Comparison of ENCODE assay signal across 9 cellular contexts in the genomic region with DNA sequence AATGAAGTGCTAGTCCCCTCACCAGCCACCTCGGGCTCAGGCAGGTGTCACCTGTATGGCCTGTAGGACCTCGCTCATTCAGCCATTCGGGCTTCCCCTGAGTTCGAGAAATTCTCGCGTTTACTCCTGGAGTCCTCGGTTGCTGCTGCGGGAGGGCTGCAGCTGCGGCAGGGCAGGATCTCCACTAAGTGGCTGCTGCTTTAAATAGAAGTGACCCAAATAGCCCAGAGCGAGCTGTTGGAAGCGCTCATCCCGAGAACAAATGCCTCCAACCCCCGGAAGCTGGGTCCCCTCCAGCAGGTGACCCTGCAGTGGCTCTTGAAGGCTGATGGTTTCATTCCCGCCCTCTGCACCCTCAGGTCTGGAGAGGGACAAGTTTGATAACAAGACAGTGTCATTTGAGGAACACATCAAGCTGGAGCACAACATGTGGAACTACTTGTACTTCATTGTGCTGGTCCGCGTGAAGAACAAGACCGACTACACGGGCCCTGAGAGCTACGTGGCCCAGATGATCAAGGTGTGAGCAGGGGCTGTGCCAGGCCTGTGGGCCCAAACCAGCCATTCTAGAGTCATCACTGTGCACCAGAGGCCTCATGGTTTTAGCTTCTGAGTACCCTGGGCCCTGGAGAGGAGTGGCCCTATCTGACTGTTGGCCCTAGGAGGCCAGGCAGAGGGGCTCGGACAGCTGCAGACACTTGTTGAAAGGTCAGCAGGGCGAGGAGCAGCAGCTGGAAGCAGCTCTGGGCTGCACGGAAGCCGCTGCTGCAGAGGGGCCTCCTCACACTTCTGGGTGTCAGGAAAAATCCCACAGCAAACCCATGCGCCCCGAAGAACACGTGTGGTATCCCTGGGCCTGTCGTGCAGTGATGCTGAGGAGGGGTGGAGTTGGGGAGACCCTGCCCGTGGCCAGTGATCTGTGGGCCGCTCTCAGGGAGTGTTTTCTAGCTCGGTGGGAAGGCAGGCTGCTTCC. TPM values are rescaled to one million over a fixed set of nuclear protein-coding genes. Genes with fewer than 3 reads are reported as not detected.
DNase-seq lines count a peak whose midpoint lies in the region; ATAC-seq and TF ChIP-seq lines count a peak whose summit lies in the region.
"Had no signal": no experiment of that assay in that cellular context is flagged by ENCODE, and none has a peak within 500 bp of the region (broad histone marks: within the 10 kb centered on the region; RNA-seq: fewer than 3 reads in every experiment).

No MANE protein-coding gene starts in this region.

- H3K36me3 ChIP-seq in BLaER1, result peaks cover 36% of the 10 kb centered on the region
- peaks cover 21% of the 10 kb centered on the region for H3K36me3 ChIP-seq in IMR-90 (ENCODE audit: control insufficient read depth, insufficient read depth, low read length)
- H3K36me3 ChIP-seq in sigmoid colon, result peaks cover 0 to 47% (median 3%) of the 10 kb centered on the region in 4 donors

- 86% methylated on average over 21 of the region's 30 CpGs; no CpG with 5 or more reads in 1 of the 2 experiments for WGBS in IMR-90 (ENCODE audit: extremely low coverage in 2 of 2, insufficient read length in 1 of 2), 2 experiments
- 74 to 80% methylated on average over 30 of the region's 30 CpGs for WGBS in sigmoid colon, 2 donors

- H2BK15ac ChIP-seq in IMR-90 (ENCODE audit: low read depth, low read length), result no peak overlapping the region

- H2BK20ac ChIP-seq in IMR-90 (ENCODE audit: low read depth, low read length), result no peak overlapping the region

- peak overlapping the region; percentile 44 for H2AK5ac ChIP-seq in IMR-90 (ENCODE audit: low read depth, low read length)

- H3K18ac ChIP-seq in IMR-90 (ENCODE audit: low read depth, low read length), result no peak overlapping the region

- H3K4me1 Mint-ChIP-seq in central memory CD8-positive, alpha-beta T cell, result peaks cover 18% of the 10 kb centered on the region
- peaks cover 29 to 70% (median 69%) of the 10 kb centered on the region in 4 donors for H3K4me1 Mint-ChIP-seq in naive thymus-derived CD8-positive, alpha-beta T cell

- H2AK9ac ChIP-seq in IMR-90 (replicated peaks; ENCODE audit: low read depth, low read length, poor library complexity), result peak overlapping the region; percentile 35

- no TSS peak for BruUV-seq in IMR-90 (replicated peaks; lab: Mats Ljungman, UMichigan)

- H3K9ac ChIP-seq in BLaER1 (peak overlapping the region; percentile 79), IMR-90 (ENCODE audit: low read depth, low read length) (no peak overlapping the region)

- H2AFZ ChIP-seq in IMR-90 (replicated peaks; ENCODE audit: low read length, poor library complexity), result peak overlapping the region; percentile 8

- dilution Hi-C loops in IMR-90 (cut with HindIII; ENCODE audit: low sequenced_read_pairs, unreplicated experiment), result no loop called here

- H3K14ac ChIP-seq in IMR-90 (replicated peaks; ENCODE audit: low read depth, low read length), result no peak overlapping the region

- H2BK120ac ChIP-seq in IMR-90 (ENCODE audit: low read depth, low read length), result no peak overlapping the region

- peak overlapping the region in 1 of 2 experiments; percentile 29; a peak in 1 of 4 replicates for H4K8ac ChIP-seq in IMR-90 (ENCODE audit: low read depth in 2 of 2, low read length in 2 of 2)

- H4K5ac ChIP-seq in IMR-90 (ENCODE audit: low read depth, low read length), result no peak overlapping the region

- no peak overlapping the region; the same call in 1 of the 2 replicates for H4K91ac ChIP-seq in IMR-90 (ENCODE audit: insufficient read depth, low read depth, low read length)

- peaks cover 92% of the 10 kb centered on the region for H3K4me1 ChIP-seq in BLaER1
- H3K4me1 ChIP-seq in IMR-90 (ENCODE audit: control insufficient read depth, insufficient read depth, low read length), result peaks cover 20% of the 10 kb centered on the region
- H3K4me1 ChIP-seq in sigmoid colon, result peaks cover 0 to 39% (median 15%) of the 10 kb centered on the region in 4 donors

- no peaks in the 10 kb centered on the region for H3K27me3 Mint-ChIP-seq in central memory CD8-positive, alpha-beta T cell
- no peaks in the 10 kb centered on the region for H3K27me3 Mint-ChIP-seq in naive thymus-derived CD8-positive, alpha-beta T cell

- in situ Hi-C loops in IMR-90 (cut with MboI; ENCODE audit: low sequenced_read_pairs), result no loop called here

- H3K27ac Mint-ChIP-seq in central memory CD8-positive, alpha-beta T cell (ENCODE audit: low read depth), result peak overlapping the region; percentile 98
- H3K27ac Mint-ChIP-seq in naive thymus-derived CD8-positive, alpha-beta T cell, result peak overlapping the region; percentile 95 to 99 (median 98)

- intact Hi-C loops in IMR-90 (cut with micrococcal nuclease), result no loop called here
- intact Hi-C loops in sigmoid colon (cut with DNase I), result no loop called here

- no peak for TF ChIP-seq EP300 in sigmoid colon (IDR thresholded peaks at IDR 0.05)

- TF ChIP-seq RAD21 in IMR-90 (IDR thresholded peaks at IDR 0.05; ENCODE audit: low read length), result no peak

- H3K36me3 Mint-ChIP-seq in central memory CD8-positive, alpha-beta T cell (ENCODE audit: insufficient read depth), result peaks cover 23% of the 10 kb centered on the region
- H3K36me3 Mint-ChIP-seq in naive thymus-derived CD8-positive, alpha-beta T cell, result peaks cover 0 to 28% (median 17%) of the 10 kb centered on the region in 3 donors

- H3K79me1 ChIP-seq in IMR-90 (ENCODE audit: low read depth in 1 of 2, low read length in 2 of 2), result peaks cover 0 to 27% of the 10 kb centered on the region in 2 experiments; a peak in 2 of 4 replicates

- no peak overlapping the region for H3K23ac ChIP-seq in IMR-90 (ENCODE audit: low read depth, low read length)

- peaks cover 25% of the 10 kb centered on the region for H3K9me1 ChIP-seq in IMR-90 (ENCODE audit: insufficient read depth, low read length)

- no peak for TF ChIP-seq CTCF in IMR-90 (conservative IDR thresholded peaks at IDR 0.05; ENCODE audit: low read depth, low read length)
- TF ChIP-seq CTCF in sigmoid colon (IDR thresholded peaks at IDR 0.05), result no peak

- no peak overlapping the region for H3K4ac ChIP-seq in IMR-90 (ENCODE audit: low read depth, low read length)

- H2BK5ac ChIP-seq in IMR-90 (ENCODE audit: low read depth, low read length, poor library complexity, severe bottlenecking), result no peak overlapping the region

- no peaks in the 10 kb centered on the region for H3K9me3 Mint-ChIP-seq in central memory CD8-positive, alpha-beta T cell
- no peaks in the 10 kb centered on the region for H3K9me3 Mint-ChIP-seq in naive thymus-derived CD8-positive, alpha-beta T cell

- POLR2A ChIA-PET in IMR-90 (lab: Charles Lee; ENCODE audit: unreplicated experiment), result interaction anchor here (0.5 kb wide), 1 partner anchor 381 kb away, joined by 3 read pairs; no protein-coding TSS in a partner anchor
- POLR2A ChIA-PET in naive thymus-derived CD8-positive, alpha-beta T cell (lab: Charles Lee), result interaction anchor here (1.0 to 3.6 kb wide), 9 partner anchors 10 to 349 kb away, joined by 3 to 25 read pairs (median 7); partner anchors contain the start of genes BAK1, ITPR3 and UQCC2

- CTCF ChIA-PET in IMR-90 (lab: Yijun Ruan, JAX), result interaction anchor here (0.6 to 1.7 kb wide), 3 partner anchors 9 to 1462 kb away, joined by 3 to 4 read pairs (median 3); no protein-coding TSS in a partner anchor

- H4K20me1 ChIP-seq in BLaER1 (no peaks in the 10 kb centered on the region), IMR-90 (ENCODE audit: insufficient read depth, low read length) (peaks cover 8% of the 10 kb centered on the region; the same call in 1 of the 2 replicates)

- H3K27ac ChIP-seq in BLaER1, result peak overlapping the region; percentile 95
- H3K27ac ChIP-seq in IMR-90 (ENCODE audit: insufficient read depth, low read length), result no peak overlapping the region
- H3K27ac ChIP-seq in sigmoid colon, result no peak overlapping the region

- ATAC-seq in IMR-90 (ENCODE audit: low read depth) (no peak), HG03354 (IDR thresholded peaks at IDR 0.05; ENCODE audit: poor library complexity, severe bottlenecking, unreplicated experiment) (no peak), HG02798 (IDR thresholded peaks at IDR 0.05; ENCODE audit: poor library complexity, unreplicated experiment) (no peak)
- ATAC-seq in central memory CD8-positive, alpha-beta T cell (replicated peaks; ENCODE audit: extremely low read depth, poor library complexity, severe bottlenecking), result no peak
- no peak for ATAC-seq in naive thymus-derived CD8-positive, alpha-beta T cell

- TF ChIP-seq POLR2A in IMR-90 (IDR thresholded peaks at IDR 0.05; ENCODE audit: low read depth, low read length) (no peak), sigmoid colon (IDR thresholded peaks at IDR 0.05) (no peak)

- H3K9me3 ChIP-seq in BLaER1 (no peaks in the 10 kb centered on the region), IMR-90 (ENCODE audit: control insufficient read depth, insufficient read depth, low read length) (no peaks in the 10 kb centered on the region), sigmoid colon (no peaks in the 10 kb centered on the region)

- H3K4me2 ChIP-seq in BLaER1, result peak overlapping the region; percentile 89
- H3K4me2 ChIP-seq in IMR-90 (ENCODE audit: low read depth, low read length), result no peak overlapping the region

- H3K4me3 ChIP-seq in BLaER1 (peak overlapping the region; percentile 57), IMR-90 (ENCODE audit: insufficient read depth, low read depth, low read length) (no peak overlapping the region), sigmoid colon (no peak overlapping the region)

- no peak for DNase-seq in IMR-90
- no peak for DNase-seq in central memory CD8-positive, alpha-beta T cell (ENCODE audit: low spot score in 2 of 2)
- DNase-seq in naive thymus-derived CD8-positive, alpha-beta T cell, result peak in 1 of 10 donors; percentile 53
- DNase-seq in NOMO-1 treated with dmso at 0.1 percent for 144 hours (lab: John Stamatoyannopoulos, UW; ENCODE audit: unreplicated experiment), result no peak
- no peak for DNase-seq in sigmoid colon

- peak overlapping the region; percentile 31 for H3K4me3 Mint-ChIP-seq in central memory CD8-positive, alpha-beta T cell
- peak overlapping the region in 9 of 10 donors; percentile 67 to 82 (median 77) for H3K4me3 Mint-ChIP-seq in naive thymus-derived CD8-positive, alpha-beta T cell

- H3K56ac ChIP-seq in IMR-90 (ENCODE audit: extremely low read depth, insufficient read depth, low read length), result no peak overlapping the region

- H3K27me3 ChIP-seq in BLaER1 (no peaks in the 10 kb centered on the region), IMR-90 (ENCODE audit: control insufficient read depth, insufficient read depth, low read length) (no peaks in the 10 kb centered on the region), sigmoid colon (no peaks in the 10 kb centered on the region)

RNA-seq across cellular contexts. Expression of gene UQCC2, which starts 18.0 kb away (rescaled TPM):
- total RNA-seq in IMR-90 (2012; rRNA removed) (13.8 and 23.1 TPM in 2 replicates), sigmoid colon (10 to 100 TPM in 3 of 4 donors, 1 to 10 TPM in 1; 9.5 to 34.9 (median 28.7) TPM)
- polyA plus RNA-seq in IMR-90 (2012; rRNA removed) (34.5 and 44.5 TPM in 2 replicates), sigmoid colon (10 to 100 TPM; 52.3 to 90.9 (median 56.3) TPM)
- 28.0 and 38.5 TPM in 2 replicates for polyA plus RNA-seq in IMR-90 (2012; cell fraction: cytosol; rRNA removed)
- polyA plus RNA-seq in IMR-90 (2012; cell fraction: nucleus; rRNA removed; ENCODE audit: low replicate concordance), result 18.4 and 25.0 TPM in 2 replicates
- total RNA-seq in naive thymus-derived CD8-positive, alpha-beta T cell, result 10 to 100 TPM; 23.3 to 24.7 TPM
- 10 to 100 TPM; 44.4 to 57.7 (median 56.2) TPM for polyA plus RNA-seq in naive thymus-derived CD8-positive, alpha-beta T cell

RNA-seq across cellular contexts. Expression of gene IP6K3, which starts 53.2 kb away (rescaled TPM):
- total RNA-seq in IMR-90 (2012; rRNA removed) (0.18 and 0.28 TPM in 2 replicates), sigmoid colon (10 to 100 TPM in 1 of 4 donors, 1 to 10 TPM in 3; 4.9 to 10.3 (median 6.4) TPM)
- polyA plus RNA-seq in IMR-90 (2012; rRNA removed) (0.51 and 0.52 TPM in 2 replicates), sigmoid colon (1 to 10 TPM in 1 of 3 donors, under 1 TPM in 2; 0.46 to 1.1 (median 0.60) TPM)
- polyA plus RNA-seq in IMR-90 (2012; cell fraction: cytosol; rRNA removed), result 0.22 and 0.62 TPM in 2 replicates
- polyA plus RNA-seq in IMR-90 (2012; cell fraction: nucleus; rRNA removed; ENCODE audit: low replicate concordance), result 0.39 and 0.49 TPM in 2 replicates
- not detected for total RNA-seq in naive thymus-derived CD8-positive, alpha-beta T cell
- not detected for polyA plus RNA-seq in naive thymus-derived CD8-positive, alpha-beta T cell
- total RNA-seq: mononuclear cell had no signal
